In the genomic region with DNA sequence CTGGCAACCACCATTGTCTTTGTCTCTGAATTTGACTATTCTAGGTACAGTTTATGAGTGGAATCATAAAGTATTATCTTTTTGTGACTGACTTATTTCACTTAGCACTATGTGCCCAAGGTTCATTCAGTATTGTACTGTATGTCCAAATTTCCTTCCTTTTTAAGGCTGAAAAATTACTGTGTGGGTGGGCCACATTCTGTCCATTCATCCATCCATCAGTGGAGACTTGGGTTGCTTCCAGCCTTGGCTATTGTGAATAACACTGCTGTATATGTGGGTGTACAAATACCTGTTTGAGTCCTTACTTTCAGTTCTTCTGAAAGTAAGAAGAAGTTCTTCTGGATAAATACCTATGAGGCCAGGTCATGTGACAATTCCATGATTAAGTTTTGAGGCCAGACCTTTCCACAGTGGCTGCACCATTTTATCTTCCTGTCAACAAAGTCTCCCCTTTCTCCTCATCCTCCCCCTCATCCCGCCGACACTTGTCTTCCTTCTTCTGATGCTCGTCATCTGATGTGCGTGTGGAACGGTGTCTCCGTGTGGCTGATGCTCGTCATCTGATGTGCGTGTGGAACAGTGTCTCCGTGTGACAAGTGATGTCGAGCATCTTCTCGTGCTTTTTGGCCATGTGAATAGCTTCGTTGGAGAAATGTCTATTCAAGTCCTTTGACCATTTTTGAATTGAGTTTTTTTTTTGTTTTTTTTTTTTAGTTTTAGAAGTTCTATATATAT, we compare ENCODE assay signal across 15 cellular contexts. TPM values are rescaled to one million over a fixed set of nuclear protein-coding genes. Genes with fewer than 3 reads are reported as not detected.
"Had no signal": no experiment of that assay in that cellular context is flagged by ENCODE, and none has a peak within 500 bp of the region (broad histone marks: within the 10 kb centered on the region; RNA-seq: fewer than 3 reads in every experiment).

No MANE protein-coding gene starts in this region.

- H3K9me3 Mint-ChIP-seq: activated T-cell treated with anti-CD3 and anti-CD28 coated beads, Interleukin-2, amount 50 U/mL, for 24 hours; activated T-helper 2 cell treated with anti-CD3 and anti-CD28 coated beads, Interferon-gamma antibody, Interleukin-2, Interleukin-4, amounts not matched to agents 10 μg/mL and 5 μg/mL and 100 μg/mL, durations not matched to agents 14 hours and 24 hours and 36 hours; endodermal cell; natural killer cell had no signal

- H3K27ac Mint-ChIP-seq: activated naive CD8-positive, alpha-beta T cell; activated T-cell treated with anti-CD3 and anti-CD28 coated beads, Interleukin-2, amount 50 U/mL, for 24 hours; activated T-helper 2 cell treated with anti-CD3 and anti-CD28 coated beads, Interferon-gamma antibody, Interleukin-2, Interleukin-4, amounts not matched to agents 10 μg/mL and 5 μg/mL and 100 μg/mL, durations not matched to agents 14 hours and 24 hours and 36 hours; endodermal cell had no signal

- DNase-seq: activated naive CD4-positive, alpha-beta T cell; activated T-cell treated with anti-CD3 and anti-CD28 coated beads, Interleukin-2, amount 50 U/mL, for 24 hours; adrenal gland; cerebellar nuclear complex; endodermal cell; foreskin fibroblast; left ventricle myocardium superior; midbrain; natural killer cell; stimulated activated CD4-positive, alpha-beta T cell treated with anti-CD3 and anti-CD28 coated beads, Interleukin-4, amount 100 ng/mL, for 4 hours; stomach had no signal

- ATAC-seq: left ventricle myocardium superior, natural killer cell, right cardiac atrium had no signal

- H3K4me3 Mint-ChIP-seq: activated naive CD8-positive, alpha-beta T cell; activated T-cell treated with anti-CD3 and anti-CD28 coated beads, Interleukin-2, amount 50 U/mL, for 24 hours; endodermal cell; natural killer cell had no signal

- H3K4me1 Mint-ChIP-seq: endodermal cell, natural killer cell had no signal

- H3K27me3 Mint-ChIP-seq: activated naive CD8-positive, alpha-beta T cell; activated T-cell treated with anti-CD3 and anti-CD28 coated beads, Interleukin-2, amount 50 U/mL, for 24 hours had no signal

RNA-seq across cellular contexts. Expression of a gene that starts 56.0 kb away (rescaled TPM):
- total RNA-seq: left ventricle myocardium superior, tibial nerve had no signal
